ENCODE assay signal across 22 cellular contexts in genomic region chr13:75440100-75440499, GRCh38. TPM values are rescaled to one million over a fixed set of nuclear protein-coding genes. Genes with fewer than 3 reads are reported as not detected.
A peak's percentile ranks its signal among the peaks of the same experiment; 100 is the strongest.
DNase-seq lines count a peak whose midpoint lies in the region; ATAC-seq, FAIRE-seq and TF ChIP-seq lines count a peak whose summit lies in the region.
"Had no signal": no experiment of that assay in that cellular context is flagged by ENCODE, and none has a peak within 500 bp of the region (broad histone marks: within the 10 kb centered on the region; RNA-seq: fewer than 3 reads in every experiment).

No MANE protein-coding gene starts in this region.

- H3K9me3 Mint-ChIP-seq in endodermal cell = no peaks in the 10 kb centered on the region
- H3K9me3 Mint-ChIP-seq: activated CD4-positive, alpha-beta T cell treated with anti-CD3 and anti-CD28 coated beads, Interleukin-2, amount 10 ng/mL, durations not matched to agents 7 days and 5 days; mesothelial cell of epicardium had no signal

- no peak overlapping the region for H3K4me3 Mint-ChIP-seq in endodermal cell
- H3K4me3 Mint-ChIP-seq: activated CD4-positive, alpha-beta T cell treated with anti-CD3 and anti-CD28 coated beads, Interleukin-2, amount 10 ng/mL, durations not matched to agents 7 days and 5 days; mesothelial cell of epicardium had no signal

- WGBS in endodermal cell (ENCODE audit: insufficient coverage in 1 of 2, insufficient read length in 1 of 2), 2 experiments = 83% methylated on average over 1 of the region's 2 CpGs; no CpG with 5 or more reads in 1 of the 2 experiments

- no peak overlapping the region for H3K9ac ChIP-seq in endodermal cell (ENCODE audit: extremely low read depth, low read length, poor library complexity, severe bottlenecking)

- DNase-seq in M059J (ENCODE audit: low read depth) = peak; percentile 31
- peak; percentile 22 for DNase-seq in choroid plexus epithelial cell (ENCODE audit: low read depth)
- DNase-seq in renal cortical epithelial cell (ENCODE audit: low read depth) = peak; percentile 38
- no peak for DNase-seq in endodermal cell
- DNase-seq: activated CD4-positive, alpha-beta T cell treated with anti-CD3 and anti-CD28 coated beads, Interleukin-2, amount 10 ng/mL, durations not matched to agents 7 days and 5 days; activated CD8-positive, alpha-beta memory T cell treated with anti-CD3 and anti-CD28 coated beads, Interleukin-2, amount 50 U/mL, for 48 hours; activated effector memory CD4-positive, alpha-beta T cell treated with anti-CD3 and anti-CD28 coated beads, Interleukin-2, amount 50 U/mL, for 16 hours; AML-193; amygdala; Kasumi-1; kidney glomerular epithelial cell; NCI-H1105 treated with DMSO at 0.1 percent for 48 hours; NCI-H2107; NCI-H526 treated with DMSO at 0.1 percent for 48 hours; occipital lobe; stimulated activated CD4-positive, alpha-beta T cell treated with anti-CD3 and anti-CD28 coated beads, Interleukin-1b, Interleukin-23, amount 100 ng/mL, for 48 hours; stomach had no signal

- FAIRE-seq in islet of Langerhans (lab: Jason Lieb, UNC) = peak; percentile 82
- FAIRE-seq: urothelium cell line had no signal

- no peak overlapping the region for H3K4me3 ChIP-seq in choroid plexus epithelial cell (ENCODE audit: low read depth, low read length)
- no peak overlapping the region for H3K4me3 ChIP-seq in endodermal cell (ENCODE audit: low read length)
- H3K4me3 ChIP-seq: stomach had no signal

- H3K27ac ChIP-seq in endodermal cell (ENCODE audit: low read depth, low read length) = no peak overlapping the region

- H3K36me3 Mint-ChIP-seq in endodermal cell (ENCODE audit: low read depth) = no peaks in the 10 kb centered on the region
- H3K36me3 Mint-ChIP-seq: mesothelial cell of epicardium had no signal

- no peaks in the 10 kb centered on the region for H3K27me3 ChIP-seq in endodermal cell (ENCODE audit: control insufficient read depth, insufficient read depth, low read length, poor library complexity, severe bottlenecking)
- H3K27me3 ChIP-seq: stomach had no signal

- ATAC-seq in HG03469 (IDR thresholded peaks at IDR 0.05; ENCODE audit: unreplicated experiment) (no peak), GM21423 (IDR thresholded peaks at IDR 0.05; ENCODE audit: unreplicated experiment) (no peak)

- peaks cover 4% of the 10 kb centered on the region for H3K4me1 Mint-ChIP-seq in endodermal cell
- H3K4me1 Mint-ChIP-seq: activated CD4-positive, alpha-beta T cell treated with anti-CD3 and anti-CD28 coated beads, Interleukin-2, amount 10 ng/mL, durations not matched to agents 7 days and 5 days had no signal

- H3K9me3 ChIP-seq in endodermal cell (ENCODE audit: control insufficient read depth, low read length) = no peaks in the 10 kb centered on the region
- H3K9me3 ChIP-seq: stomach had no signal

- no peak overlapping the region for H3K27ac Mint-ChIP-seq in endodermal cell
- H3K27ac Mint-ChIP-seq: activated CD4-positive, alpha-beta T cell treated with anti-CD3 and anti-CD28 coated beads, Interleukin-2, amount 10 ng/mL, durations not matched to agents 7 days and 5 days; mesothelial cell of epicardium had no signal

- no peaks in the 10 kb centered on the region for H3K4me1 ChIP-seq in endodermal cell (ENCODE audit: control insufficient read depth, insufficient read depth, low read length)

- H3K27me3 Mint-ChIP-seq in endodermal cell (ENCODE audit: insufficient read depth) = no peaks in the 10 kb centered on the region

- TF ChIP-seq CTCF in choroid plexus epithelial cell (conservative IDR thresholded peaks at IDR 0.05; ENCODE audit: low read depth, low read length) (no peak), endodermal cell (conservative IDR thresholded peaks at IDR 0.05) (no peak)

- no peaks in the 10 kb centered on the region for H3K36me3 ChIP-seq in endodermal cell (ENCODE audit: control insufficient read depth, insufficient read depth, low read length)
- H3K36me3 ChIP-seq: stomach had no signal

RNA-seq across cellular contexts. Expression of gene TBC1D4, which starts 41.9 kb away (rescaled TPM):
- total RNA-seq in M059J (2014; rRNA removed; shearing (Covaris generic)) = 6.6 and 9.9 TPM in 2 replicates
- total RNA-seq in renal cortical epithelial cell (15.1 and 20.1 TPM in 2 replicates), endodermal cell (1 to 10 TPM; 3.2 to 4.7 TPM)
- polyA plus RNA-seq in endodermal cell (2013, experiment 1 of 2) = 11.9 TPM
- 11.1 TPM for polyA plus RNA-seq in endodermal cell (2013, experiment 2 of 2)
